Comparison of ENCODE assay signal across 23 cellular contexts in the genomic region with DNA sequence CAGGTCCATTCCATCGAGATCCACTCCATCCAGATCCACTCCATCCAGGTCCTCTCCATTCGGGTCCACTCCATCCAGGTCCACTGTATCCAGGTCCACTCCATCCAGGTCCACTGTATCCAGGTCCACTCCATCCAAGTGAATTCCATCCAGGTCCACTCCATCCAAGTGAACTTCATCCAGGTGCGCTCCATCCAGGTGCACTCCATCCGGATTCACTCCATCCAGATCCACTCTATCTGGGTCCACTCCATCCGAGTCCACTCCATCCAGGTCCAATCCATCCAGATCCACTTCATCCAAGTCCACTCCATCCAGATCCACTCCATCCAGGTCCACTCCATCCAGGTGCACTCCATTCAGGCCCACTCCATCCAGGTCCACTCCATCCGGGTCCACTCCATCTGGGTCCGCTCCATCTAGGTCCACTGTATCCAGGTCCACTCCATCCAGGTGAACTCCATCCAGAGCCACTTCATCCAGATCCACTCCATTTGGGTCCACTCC.
"Had no signal": no experiment of that assay in that cellular context is flagged by ENCODE, and none has a peak within 500 bp of the region (broad histone marks: within the 10 kb centered on the region; RNA-seq: fewer than 3 reads in every experiment).

No MANE protein-coding gene starts in this region.

- DNase-seq: cerebellar nuclear complex; dorsolateral prefrontal cortex; effector CD4-positive, alpha-beta T cell; foreskin keratinocyte; kidney; natural killer cell; nucleus accumbens; sigmoid colon; stimulated activated CD4-positive, alpha-beta T cell treated with anti-CD3 and anti-CD28 coated beads, Interleukin-2, amount 100 ng/mL, for 24 hours; stimulated activated CD4-positive, alpha-beta T cell treated with anti-CD3 and anti-CD28 coated beads, Interleukin-4, amount 100 ng/mL, for 24 hours; stimulated activated naive CD4-positive, alpha-beta T cell treated with Interleukin-2 at 50 U/mL for 16 hours; stomach; thyroid gland; trophoblast cell; uterus had no signal

- H3K4me1 ChIP-seq: esophagus muscularis mucosa, foreskin keratinocyte, prostate gland, sigmoid colon, stomach, thyroid gland, uterus had no signal

- H3K27me3 ChIP-seq: foreskin keratinocyte, right atrium auricular region, sigmoid colon, stomach, thyroid gland, uterus had no signal

- H3K27ac ChIP-seq: dorsolateral prefrontal cortex, epithelial cell of prostate, esophagus muscularis mucosa, foreskin keratinocyte, prostate gland, right atrium auricular region, sigmoid colon, stomach, thyroid gland, uterus had no signal

- H3K4me1 Mint-ChIP-seq: memory B cell; stimulated activated effector memory CD8-positive, alpha-beta T cell treated with anti-CD3 and anti-CD28 coated beads, Interleukin-12 subunit alpha, Interleukin-12 subunit beta, amount 100 ng/mL, for 72 hours had no signal

- H3K9me3 Mint-ChIP-seq: stimulated activated effector memory CD8-positive, alpha-beta T cell treated with anti-CD3 and anti-CD28 coated beads, Interleukin-12 subunit alpha, Interleukin-12 subunit beta, amount 100 ng/mL, for 72 hours had no signal

- H3K27ac Mint-ChIP-seq: memory B cell; natural killer cell; stimulated activated effector memory CD8-positive, alpha-beta T cell treated with anti-CD3 and anti-CD28 coated beads, Interleukin-12 subunit alpha, Interleukin-12 subunit beta, amount 100 ng/mL, for 72 hours had no signal

- H3K4me3 ChIP-seq: dorsolateral prefrontal cortex, esophagus muscularis mucosa, lung, prostate gland, right atrium auricular region, sigmoid colon, stomach, thyroid gland, uterus had no signal

- H3K36me3 ChIP-seq: esophagus muscularis mucosa, prostate gland, right atrium auricular region, sigmoid colon, stomach, thyroid gland, uterus had no signal

- H3K4me3 Mint-ChIP-seq: memory B cell; natural killer cell; stimulated activated effector memory CD8-positive, alpha-beta T cell treated with anti-CD3 and anti-CD28 coated beads, Interleukin-12 subunit alpha, Interleukin-12 subunit beta, amount 100 ng/mL, for 72 hours had no signal

- H3K36me3 Mint-ChIP-seq: memory B cell; natural killer cell; stimulated activated effector memory CD8-positive, alpha-beta T cell treated with anti-CD3 and anti-CD28 coated beads, Interleukin-12 subunit alpha, Interleukin-12 subunit beta, amount 100 ng/mL, for 72 hours had no signal

- ATAC-seq: foreskin keratinocyte; left lobe of liver; stimulated activated effector memory CD8-positive, alpha-beta T cell treated with anti-CD3 and anti-CD28 coated beads, Interleukin-12 subunit alpha, Interleukin-12 subunit beta, amount 100 ng/mL, for 72 hours had no signal

- H3K9me3 ChIP-seq: esophagus muscularis mucosa, prostate gland, right atrium auricular region, sigmoid colon, stomach, thyroid gland, uterus had no signal
